Comparison of ENCODE assay signal across 8 cellular contexts in the genomic region with DNA sequence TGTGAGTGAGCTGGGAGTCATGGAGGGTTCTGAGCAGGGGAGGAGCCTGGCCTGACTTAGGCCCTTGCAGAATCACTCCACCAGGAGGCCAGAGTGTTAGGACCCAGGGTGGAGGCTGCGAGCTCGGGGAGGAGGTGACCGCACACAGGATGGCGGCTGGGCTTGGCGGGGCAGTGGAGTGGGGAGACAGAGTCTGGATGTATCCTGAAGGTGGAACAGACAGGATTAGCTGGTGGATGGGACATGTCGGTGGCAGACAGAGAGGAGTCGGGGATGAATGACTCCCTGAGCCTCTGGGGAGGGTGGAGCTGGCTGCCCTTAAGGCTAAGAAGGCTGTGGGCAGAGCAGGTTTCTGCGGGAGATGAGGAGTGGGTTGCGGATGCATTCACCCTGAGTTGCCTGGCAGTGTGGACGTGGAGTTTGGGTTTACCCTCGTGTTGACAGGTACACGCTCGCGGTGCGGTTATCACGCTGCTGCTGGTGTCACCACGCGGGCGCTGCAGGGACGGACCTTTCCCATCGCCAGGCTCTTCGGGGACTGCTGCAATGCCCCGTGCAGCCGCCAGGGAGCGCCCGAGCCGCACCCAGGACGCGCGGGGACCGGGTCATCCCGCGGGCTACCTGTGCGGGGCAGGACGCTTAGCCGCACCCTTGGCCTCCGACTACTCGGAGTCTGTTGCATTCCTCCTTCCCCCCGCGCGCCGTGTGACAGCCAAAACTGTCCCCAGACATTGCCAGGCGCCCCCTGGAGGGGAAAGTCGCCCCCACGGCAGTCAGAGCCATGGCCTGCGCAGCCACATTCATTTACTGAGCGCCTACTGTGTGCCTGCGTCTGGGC.
DNase-seq lines count a peak whose midpoint lies in the region; ATAC-seq lines count a peak whose summit lies in the region.

No MANE protein-coding gene starts in this region.

- H3K4me1 ChIP-seq in endocrine pancreas (ENCODE audit: control insufficient read depth, insufficient read depth, low read length) (no peaks in the 10 kb centered on the region), mucosa of rectum (ENCODE audit: control insufficient read depth in 2 of 2, insufficient read depth in 2 of 2, low read length in 2 of 2) (peaks cover 14 to 19% of the 10 kb centered on the region in 2 donors)

- H3K27me3 ChIP-seq in endocrine pancreas (ENCODE audit: control insufficient read depth, insufficient read depth, low read length) = no peaks in the 10 kb centered on the region
- H3K27me3 ChIP-seq in mucosa of rectum (ENCODE audit: control insufficient read depth in 2 of 2, insufficient read depth in 2 of 2, low read length in 2 of 2) = peaks cover 2 to 3% of the 10 kb centered on the region in 2 donors

- no peaks in the 10 kb centered on the region for H3K36me3 ChIP-seq in endocrine pancreas (ENCODE audit: control insufficient read depth, insufficient read depth, low read length)
- no peaks in the 10 kb centered on the region for H3K36me3 ChIP-seq in mucosa of rectum (ENCODE audit: control insufficient read depth in 2 of 2, insufficient read depth in 2 of 2, low read length in 2 of 2)

- DNase-seq in NCI-H1417 (lab: John Stamatoyannopoulos, UW) (peak; percentile 67 to 77 (median 72)), NCI-H1417 treated with DMSO at 0.1 percent for 48 hours (lab: John Stamatoyannopoulos, UW) (no peak), NOMO-1 (lab: John Stamatoyannopoulos, UW; ENCODE audit: unreplicated experiment in 2 of 2) (peak; percentile 75 to 77)
- peak; percentile 94 for DNase-seq in activated CD8-positive, alpha-beta memory T cell treated with anti-CD3 and anti-CD28 coated beads for 24 hours
- DNase-seq in stimulated activated CD8-positive, alpha-beta memory T cell treated with anti-CD3 and anti-CD28 coated beads, Interleukin-7, amount 100 ng/mL, for 24 hours (ENCODE audit: low read depth) = peak; percentile 47

- no peak overlapping the region for H3K4me3 ChIP-seq in endocrine pancreas (ENCODE audit: control insufficient read depth, insufficient read depth, low read length)
- peak overlapping the region; percentile 49 to 70 for H3K4me3 ChIP-seq in mucosa of rectum (ENCODE audit: low read length in 2 of 2)

- ATAC-seq in HG03342 (IDR thresholded peaks at IDR 0.05; ENCODE audit: unreplicated experiment) = peak; percentile 67

- no peak overlapping the region for H3K27ac ChIP-seq in mucosa of rectum (ENCODE audit: low read depth in 2 of 2, low read length in 2 of 2)

- no peaks in the 10 kb centered on the region for H3K9me3 ChIP-seq in endocrine pancreas (ENCODE audit: control insufficient read depth, low read length)
- no peaks in the 10 kb centered on the region for H3K9me3 ChIP-seq in mucosa of rectum (ENCODE audit: control insufficient read depth in 2 of 2, low read length in 2 of 2)

- H3K9ac ChIP-seq in endocrine pancreas (ENCODE audit: control insufficient read depth, insufficient read depth, low read length) (peak overlapping the region; percentile 25), mucosa of rectum (ENCODE audit: low read depth in 1 of 2, low read length in 2 of 2) (peak overlapping the region; percentile 32 to 56)
